Comparison of ENCODE assay signal across 31 cellular contexts in genomic region chr13:88384542-88384941, GRCh38.
"Had no signal": no experiment of that assay in that cellular context is flagged by ENCODE, and none has a peak within 500 bp of the region (broad histone marks: within the 10 kb centered on the region; RNA-seq: fewer than 3 reads in every experiment).

No MANE protein-coding gene starts in this region.

- DNase-seq: activated CD4-positive, alpha-beta T cell treated with anti-CD3 and anti-CD28 coated beads for 36 hours; activated CD4-positive, alpha-beta T cell treated with anti-CD3 and anti-CD28 coated beads, Interleukin-2, amount 10 ng/mL, durations not matched to agents 7 days and 5 days; activated CD4-positive, alpha-beta T cell treated with anti-CD3 and anti-CD28 coated beads, Interleukin-2, amount 50 U/mL, for 48 hours; activated CD8-positive, alpha-beta T cell treated with anti-CD3 and anti-CD28 coated beads, Interleukin-2, amount 10 ng/mL, durations not matched to agents 7 days and 5 days; activated gamma-delta T cell; activated naive CD4-positive, alpha-beta T cell treated with Interleukin-2 at 50 U/mL for 16 hours; activated naive CD8-positive, alpha-beta T cell treated with anti-CD3 and anti-CD28 coated beads, Interleukin-2, amount 10 ng/mL, durations not matched to agents 7 days and 5 days; activated T-cell treated with anti-CD3 and anti-CD28 coated beads, Interleukin-2, amount 50 U/mL, for 24 hours; amygdala; Kasumi-1; KBM-7; MG63; NCI-H1048; NCI-H1105 treated with DMSO at 0.1 percent for 48 hours; NCI-H1436; NCI-H1694; NCI-H1930; NCI-H2081 treated with DMSO at 0.1 percent for 48 hours; NCI-H2171; NCI-H510A; NCI-H526; NCI-H748 treated with DMSO at 0.1 percent for 48 hours; OCI-M1; SHP77; SJCRH30; T1000 had no signal

- H3K4me3 ChIP-seq: ascending aorta, cardiac muscle cell, MG63, SJCRH30, SK-N-MC had no signal

- H3K27ac ChIP-seq: ascending aorta, cardiac muscle cell, SJCRH30, SK-N-MC had no signal

- H3K4me1 ChIP-seq: ascending aorta, SJCRH30 had no signal

- ATAC-seq: activated CD4-positive, alpha-beta T cell treated with anti-CD3 and anti-CD28 coated beads for 36 hours; activated CD4-positive, CD25-positive, alpha-beta regulatory T cell treated with anti-CD3 and anti-CD28 coated beads, Interleukin-2, amount 50 U/mL, for 24 hours; activated CD8-positive, alpha-beta T cell treated with anti-CD3 and anti-CD28 coated beads, Interleukin-2, amount 10 ng/mL, durations not matched to agents 7 days and 5 days had no signal

- FAIRE-seq: TTC549 had no signal

- H3K9me3 ChIP-seq: ascending aorta, MG63, SJCRH30 had no signal

- H3K36me3 ChIP-seq: ascending aorta, cardiac muscle cell, MG63, SJCRH30 had no signal

- H3K27me3 ChIP-seq: ascending aorta, cardiac muscle cell, MG63, SJCRH30 had no signal
